Comparison of ENCODE assay signal across 12 cellular contexts in genomic region chr2:36800381-36800780, GRCh38.
A peak's percentile ranks its signal among the peaks of the same experiment; 100 is the strongest.
DNase-seq lines count a peak whose midpoint lies in the region; ATAC-seq lines count a peak whose summit lies in the region.
"Had no signal": no experiment of that assay in that cellular context is flagged by ENCODE, and none has a peak within 500 bp of the region (broad histone marks: within the 10 kb centered on the region; RNA-seq: fewer than 3 reads in every experiment).

No MANE protein-coding gene starts in this region.

- H3K4me3 Mint-ChIP-seq in stimulated activated naive CD8-positive, alpha-beta T cell treated with anti-CD3 and anti-CD28 coated beads, Interleukin-15, amount 100 ng/mL, for 72 hours: no peak overlapping the region
- H3K4me3 Mint-ChIP-seq: activated naive CD8-positive, alpha-beta T cell; memory B cell had no signal

- peak; percentile 34 for DNase-seq in stimulated activated naive CD8-positive, alpha-beta T cell treated with anti-CD3 and anti-CD28 coated beads, Interleukin-15, Interleukin-2, amounts not matched to agents 100 U/mL and 50 U/mL, for 24 hours
- DNase-seq in stimulated activated naive CD8-positive, alpha-beta T cell treated with anti-CD3 and anti-CD28 coated beads, Interleukin-15, amount 100 ng/mL, for 72 hours: no peak
- peak in 42 of 58 donors; percentile 3 to 81 (median 32) for DNase-seq in anterior cingulate cortex (lab: John Stamatoyannopoulos, UW)
- peak; percentile 57 to 63 for DNase-seq in stimulated activated CD4-positive, alpha-beta T cell treated with anti-CD3 and anti-CD28 coated beads, Interleukin-2, amount 100 ng/mL, for 24 hours
- no peak for DNase-seq in aorta
- no peak for DNase-seq in T1000 (lab: John Stamatoyannopoulos, UW)
- no peak for DNase-seq in NK-92 (lab: John Stamatoyannopoulos, UW; ENCODE audit: unreplicated experiment)
- DNase-seq: DMS79 treated with DMSO at 0.1 percent for 48 hours, esophagus squamous epithelium had no signal

- H3K4me1 Mint-ChIP-seq in stimulated activated naive CD8-positive, alpha-beta T cell treated with anti-CD3 and anti-CD28 coated beads, Interleukin-15, amount 100 ng/mL, for 72 hours: no peaks in the 10 kb centered on the region
- H3K4me1 Mint-ChIP-seq: memory B cell had no signal

- H3K9me3 Mint-ChIP-seq in stimulated activated naive CD8-positive, alpha-beta T cell treated with anti-CD3 and anti-CD28 coated beads, Interleukin-15, amount 100 ng/mL, for 72 hours: no peaks in the 10 kb centered on the region
- H3K9me3 Mint-ChIP-seq: memory B cell had no signal

- no peak overlapping the region for H3K27ac ChIP-seq in aorta (ENCODE audit: low read depth in 1 of 2, low read length in 2 of 2)
- H3K27ac ChIP-seq: esophagus squamous epithelium had no signal

- no peaks in the 10 kb centered on the region for H3K36me3 ChIP-seq in aorta (ENCODE audit: control insufficient read depth in 1 of 2, insufficient read depth in 2 of 2, low read length in 1 of 2)

- H3K27ac Mint-ChIP-seq in stimulated activated naive CD8-positive, alpha-beta T cell treated with anti-CD3 and anti-CD28 coated beads, Interleukin-15, amount 100 ng/mL, for 72 hours: no peak overlapping the region
- H3K27ac Mint-ChIP-seq: activated naive CD8-positive, alpha-beta T cell; memory B cell had no signal

- H3K4me1 ChIP-seq in aorta (ENCODE audit: control insufficient read depth in 1 of 2, insufficient read depth in 2 of 2, low read length in 2 of 2): no peaks in the 10 kb centered on the region
- H3K4me1 ChIP-seq: esophagus squamous epithelium had no signal

- peak; percentile 80 for ATAC-seq in stimulated activated naive CD8-positive, alpha-beta T cell treated with anti-CD3 and anti-CD28 coated beads, Interleukin-15, Interleukin-2, amounts not matched to agents 100 U/mL and 50 U/mL, for 24 hours
- ATAC-seq in stimulated activated naive CD8-positive, alpha-beta T cell treated with anti-CD3 and anti-CD28 coated beads, Interleukin-15, amount 100 ng/mL, for 72 hours: no peak
- peak; percentile 22 for ATAC-seq in aorta (ENCODE audit: low FRiP score)
- ATAC-seq in HG03442 (IDR thresholded peaks at IDR 0.05; ENCODE audit: unreplicated experiment): no peak

- no peaks in the 10 kb centered on the region for H3K27me3 ChIP-seq in aorta (ENCODE audit: control insufficient read depth in 1 of 2, insufficient read depth in 2 of 2, low read length in 1 of 2)
- H3K27me3 ChIP-seq: esophagus squamous epithelium had no signal

- intact Hi-C loops in aorta (cut with DNase I): no loop called here

- 92 to 93% methylated on average over 11 of the region's 11 CpGs for WGBS in aorta, 2 donors

- no peak overlapping the region for H3K4me3 ChIP-seq in aorta (ENCODE audit: low read length in 2 of 2)
- H3K4me3 ChIP-seq: esophagus squamous epithelium had no signal

- peaks cover 1% of the 10 kb centered on the region for H3K9me3 ChIP-seq in aorta (ENCODE audit: control insufficient read depth, low read length)
- H3K9me3 ChIP-seq: esophagus squamous epithelium had no signal

- peaks cover 23% of the 10 kb centered on the region for H3K27me3 Mint-ChIP-seq in stimulated activated naive CD8-positive, alpha-beta T cell treated with anti-CD3 and anti-CD28 coated beads, Interleukin-15, amount 100 ng/mL, for 72 hours

Comparison
In these comparisons a context has a peak if more than half of its experiments do, and no peak if none do; other contexts are left out.
1. ATAC-seq: peak in stimulated activated naive CD8-positive, alpha-beta T cell treated with anti-CD3 and anti-CD28 coated beads, Interleukin-15, Interleukin-2, amounts not matched to agents 100 U/mL and 50 U/mL, for 24 hours (single experiment) and aorta (single experiment); none in stimulated activated naive CD8-positive, alpha-beta T cell treated with anti-CD3 and anti-CD28 coated beads, Interleukin-15, amount 100 ng/mL, for 72 hours (single experiment) and HG03442 (single experiment).
2. DNase-seq: peak in stimulated activated naive CD8-positive, alpha-beta T cell treated with anti-CD3 and anti-CD28 coated beads, Interleukin-15, Interleukin-2, amounts not matched to agents 100 U/mL and 50 U/mL, for 24 hours (single experiment), anterior cingulate cortex (42 of 58) and stimulated activated CD4-positive, alpha-beta T cell treated with anti-CD3 and anti-CD28 coated beads, Interleukin-2, amount 100 ng/mL, for 24 hours (2 of 2); none in stimulated activated naive CD8-positive, alpha-beta T cell treated with anti-CD3 and anti-CD28 coated beads, Interleukin-15, amount 100 ng/mL, for 72 hours (0 of 2), aorta (0 of 2), T1000 (single experiment) and NK-92 (single experiment).